Comparison of ENCODE assay signal across 9 cellular contexts in genomic region chr2:157246212-157247067, GRCh38. TPM values are rescaled to one million over a fixed set of nuclear protein-coding genes. Genes with fewer than 3 reads are reported as not detected.
A peak's percentile ranks its signal among the peaks of the same experiment; 100 is the strongest.
DNase-seq lines count a peak whose midpoint lies in the region; ATAC-seq and TF ChIP-seq lines count a peak whose summit lies in the region.
"Had no signal": no experiment of that assay in that cellular context is flagged by ENCODE, and none has a peak within 500 bp of the region (broad histone marks: within the 10 kb centered on the region; RNA-seq: fewer than 3 reads in every experiment).

No MANE protein-coding gene starts in this region.

- H3K9me3 ChIP-seq in HUES48 (ENCODE audit: control insufficient read depth, insufficient read depth, low read length) (no peaks in the 10 kb centered on the region), esophagus (ENCODE audit: control insufficient read depth in 2 of 2, insufficient read depth in 1 of 2, low read depth in 1 of 2, low read length in 1 of 2) (no peaks in the 10 kb centered on the region), sigmoid colon (no peaks in the 10 kb centered on the region)

- no peak for TF ChIP-seq POLR2A in sigmoid colon (IDR thresholded peaks at IDR 0.05)

- no peak overlapping the region for H3K4me3 ChIP-seq in GM12865 (ENCODE audit: low read depth, low read length)
- no peak overlapping the region for H3K4me3 ChIP-seq in HUES48 (ENCODE audit: low read depth, low read length)
- H3K4me3 ChIP-seq in esophagus (ENCODE audit: low read depth in 1 of 2, low read length in 2 of 2) = no peak overlapping the region
- H3K4me3 ChIP-seq in sigmoid colon = no peak overlapping the region

- H3K27ac ChIP-seq in HUES48 (ENCODE audit: low read depth, low read length) = peak overlapping the region; percentile 79
- peak overlapping the region; percentile 89 to 97 for H3K27ac ChIP-seq in esophagus (ENCODE audit: low read depth in 2 of 2, low read length in 1 of 2)
- no peak overlapping the region for H3K27ac ChIP-seq in sigmoid colon

- ATAC-seq in GM21723 (IDR thresholded peaks at IDR 0.05; ENCODE audit: unreplicated experiment) = peak; percentile 98

- no peak for TF ChIP-seq CTCF in GM12865 (IDR thresholded peaks at IDR 0.05; ENCODE audit: insufficient read depth, low read depth, low read length, missing control alignments)
- TF ChIP-seq CTCF in sigmoid colon (IDR thresholded peaks at IDR 0.05) = no peak

- peak overlapping the region; percentile 14; the same call in 1 of the 2 replicates for H3K9ac ChIP-seq in HUES48 (ENCODE audit: low read depth, low read length)

- intact Hi-C loops in sigmoid colon (cut with DNase I) = no loop called here

- no peaks in the 10 kb centered on the region for H3K36me3 ChIP-seq in HUES48 (ENCODE audit: control insufficient read depth, insufficient read depth, low read length)
- H3K36me3 ChIP-seq in esophagus (ENCODE audit: control insufficient read depth in 2 of 2, insufficient read depth in 2 of 2, low read length in 1 of 2) = no peaks in the 10 kb centered on the region
- H3K36me3 ChIP-seq in sigmoid colon = no peaks in the 10 kb centered on the region

- H3K4me1 ChIP-seq in HUES48 (ENCODE audit: control insufficient read depth, insufficient read depth, low read length) (peaks cover 28% of the 10 kb centered on the region), esophagus (ENCODE audit: control insufficient read depth in 2 of 2, insufficient read depth in 2 of 2, low read length in 1 of 2) (no peaks in the 10 kb centered on the region), sigmoid colon (no peaks in the 10 kb centered on the region)

- H3K27me3 ChIP-seq in HUES48 (ENCODE audit: control insufficient read depth, insufficient read depth, low read length) (no peaks in the 10 kb centered on the region), esophagus (ENCODE audit: control insufficient read depth in 1 of 2, insufficient read depth in 2 of 2, low read length in 2 of 2) (no peaks in the 10 kb centered on the region), sigmoid colon (no peaks in the 10 kb centered on the region)

- TF ChIP-seq EP300 in sigmoid colon (IDR thresholded peaks at IDR 0.05) = no peak

- peak; percentile 89 for DNase-seq in GM12865 (ENCODE audit: low read depth)
- DNase-seq in stimulated activated CD4-positive, alpha-beta T cell treated with anti-CD3 and anti-CD28 coated beads, Interleukin-4, amount 100 ng/mL, for 24 hours = peak; percentile 45
- no peak for DNase-seq in NCI-H774 (lab: John Stamatoyannopoulos, UW)
- DNase-seq in sigmoid colon = no peak
- DNase-seq in NK-92 (lab: John Stamatoyannopoulos, UW; ENCODE audit: unreplicated experiment) = no peak

- 35 to 40% methylated on average over 10 of the region's 10 CpGs for WGBS in esophagus, 2 donors
- WGBS in sigmoid colon, 2 donors = 55 to 63% methylated on average over 10 of the region's 10 CpGs

RNA-seq across cellular contexts. Expression of gene GALNT5, which starts 11.1 kb away (rescaled TPM):
- polyA plus RNA-seq in esophagus (1 to 10 TPM; 3.1 to 5.6 TPM), sigmoid colon (1 to 10 TPM; 3.6 to 9.4 (median 3.9) TPM)
- 1 to 10 TPM in 2 of 4 donors, under 1 TPM in 1, not detected in 1; under 0.01 to 1.1 (median 1.1) TPM for total RNA-seq in sigmoid colon
- total RNA-seq: SK-MEL-5 had no signal

Comparison
In these comparisons a context has a peak if more than half of its experiments do, and no peak if none do; other contexts are left out.
1. DNase-seq: peak in GM12865 (single experiment) and stimulated activated CD4-positive, alpha-beta T cell treated with anti-CD3 and anti-CD28 coated beads, Interleukin-4, amount 100 ng/mL, for 24 hours (single experiment); none in NCI-H774 (single experiment), sigmoid colon (single experiment) and NK-92 (single experiment).
2. H3K27ac ChIP-seq: peak in HUES48 (single experiment) and esophagus (2 of 2); none in sigmoid colon (0 of 4).